11 cellular contexts compared by ENCODE assay signal in genomic region chr13:92573467-92574057, GRCh38.
A peak's percentile ranks its signal among the peaks of the same experiment; 100 is the strongest.
DNase-seq lines count a peak whose midpoint lies in the region; ATAC-seq, FAIRE-seq and TF ChIP-seq lines count a peak whose summit lies in the region.
"Had no signal": no experiment of that assay in that cellular context is flagged by ENCODE, and none has a peak within 500 bp of the region (broad histone marks: within the 10 kb centered on the region; RNA-seq: fewer than 3 reads in every experiment).

No MANE protein-coding gene starts in this region.

- TF ChIP-seq CTCF in D721Med (IDR thresholded peaks at IDR 0.05; ENCODE audit: insufficient read depth, missing control alignments) (peak; percentile 35), SU-DHL-6 (IDR thresholded peaks at IDR 0.05; ENCODE audit: insufficient read depth, low read length, poor library complexity, severe bottlenecking) (peak; percentile 15)

- H3K36me3 ChIP-seq in SU-DHL-6 (ENCODE audit: low read length): no peaks in the 10 kb centered on the region
- H3K36me3 ChIP-seq: colonic mucosa had no signal

- H3F3A ChIP-seq in SU-DHL-6 (ENCODE audit: insufficient read depth): no peaks in the 10 kb centered on the region

- DNase-seq in D721Med (ENCODE audit: insufficient read length, low spot score) (no peak), kidney tubule cell (ENCODE audit: low spot score) (peak; percentile 82), SIG-M5 (lab: John Stamatoyannopoulos, UW) (no peak), head of caudate nucleus (no peak)
- DNase-seq: colonic mucosa, naive B cell had no signal

- H3K4me2 ChIP-seq in SU-DHL-6 (ENCODE audit: low read depth, low read length, poor library complexity, severe bottlenecking): no peak overlapping the region

- H3K9ac ChIP-seq in SU-DHL-6 (ENCODE audit: low read length): no peak overlapping the region

- no peak for FAIRE-seq in D721Med (lab: Jason Lieb, UNC)

- no peaks in the 10 kb centered on the region for H3K27me3 ChIP-seq in SU-DHL-6 (ENCODE audit: low read length)
- H3K27me3 ChIP-seq: colonic mucosa had no signal

- intact Hi-C loops in head of caudate nucleus (cut with DNase I): no loop called here

- no peak overlapping the region for H2AFZ ChIP-seq in SU-DHL-6 (ENCODE audit: low read depth, low read length, severe bottlenecking)

- H3K27ac ChIP-seq in SU-DHL-6 (ENCODE audit: low read depth, low read length): no peak overlapping the region
- H3K27ac ChIP-seq: colonic mucosa had no signal

- H3K79me2 ChIP-seq in SU-DHL-6 (ENCODE audit: insufficient read depth, low read length): no peaks in the 10 kb centered on the region

- peak; percentile 83 for ATAC-seq in HG02759 (IDR thresholded peaks at IDR 0.05; ENCODE audit: unreplicated experiment)
- no peak for ATAC-seq in GM21367 (IDR thresholded peaks at IDR 0.05; ENCODE audit: unreplicated experiment)
- no peak for ATAC-seq in GM19455 (IDR thresholded peaks at IDR 0.05; ENCODE audit: unreplicated experiment)
- ATAC-seq: stimulated activated effector memory CD8-positive, alpha-beta T cell treated with anti-CD3 and anti-CD28 coated beads, Interleukin-12 subunit alpha, Interleukin-12 subunit beta, amount 100 ng/mL, for 72 hours had no signal

- H3K9me3 ChIP-seq in SU-DHL-6 (ENCODE audit: insufficient read depth, low read length): no peaks in the 10 kb centered on the region
- H3K9me3 ChIP-seq: colonic mucosa had no signal

- no peak overlapping the region for H3K4me3 ChIP-seq in SU-DHL-6 (ENCODE audit: insufficient read depth, low read length, poor library complexity, severe bottlenecking)
- H3K4me3 ChIP-seq: colonic mucosa had no signal

- H4K20me1 ChIP-seq in SU-DHL-6 (ENCODE audit: low read depth, low read length): no peaks in the 10 kb centered on the region

- no peaks in the 10 kb centered on the region for H3K9me2 ChIP-seq in SU-DHL-6 (replicated peaks; ENCODE audit: insufficient read depth, low read length)
